In the genomic region with DNA sequence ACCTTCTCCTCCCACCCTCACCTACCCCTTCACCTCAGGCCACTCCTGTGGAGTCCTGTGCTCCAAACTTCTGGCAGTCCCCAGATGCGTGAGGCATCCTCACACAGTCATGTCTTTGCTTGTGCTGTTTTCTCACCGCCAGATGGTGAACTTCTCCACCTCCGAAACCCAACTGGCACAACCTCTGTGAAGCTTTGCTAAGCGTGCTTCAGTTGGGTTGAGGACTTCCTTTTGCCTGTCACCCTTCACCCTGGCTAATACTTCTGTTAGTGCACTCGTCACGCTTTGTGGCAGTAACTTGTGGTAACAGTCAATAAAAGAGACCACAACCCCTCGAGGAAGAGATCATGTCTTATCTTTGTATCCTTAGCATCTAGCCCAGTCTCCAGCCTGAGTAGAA, we compare ENCODE assay signal across 8 cellular contexts. TPM values are rescaled to one million over a fixed set of nuclear protein-coding genes. Genes with fewer than 3 reads are reported as not detected.
A peak's percentile ranks its signal among the peaks of the same experiment; 100 is the strongest.
DNase-seq lines count a peak whose midpoint lies in the region; ATAC-seq and TF ChIP-seq lines count a peak whose summit lies in the region.

No MANE protein-coding gene starts in this region.

- no peaks in the 10 kb centered on the region for H3K27me3 ChIP-seq in naive thymus-derived CD4-positive, alpha-beta T cell (ENCODE audit: control insufficient read depth in 2 of 2, insufficient read depth in 2 of 2, low read length in 2 of 2)

- TF ChIP-seq CTCF in HFFc6 (IDR thresholded peaks at IDR 0.05): no peak

- peaks cover 15 to 39% (median 35%) of the 10 kb centered on the region in 7 donors for H3K4me1 Mint-ChIP-seq in naive thymus-derived CD4-positive, alpha-beta T cell
- H3K4me1 Mint-ChIP-seq in HFFc6 (ENCODE audit: low read depth): no peaks in the 10 kb centered on the region

- peak; percentile 28 for DNase-seq in activated CD4-positive, alpha-beta T cell treated with anti-CD3 and anti-CD28 coated beads for 1 hour
- peak in 7 of 9 donors; percentile 26 to 74 (median 58) for DNase-seq in naive thymus-derived CD4-positive, alpha-beta T cell
- no peak for DNase-seq in posterior cingulate gyrus
- no peak for DNase-seq in pons (ENCODE audit: low spot score)
- no peak for DNase-seq in HFFc6

- no peak overlapping the region for H3K27ac ChIP-seq in naive thymus-derived CD4-positive, alpha-beta T cell (ENCODE audit: low read depth, low read length)

- POLR2A ChIA-PET in naive thymus-derived CD4-positive, alpha-beta T cell (lab: Charles Lee): interaction anchor here (0.6 to 1.2 kb wide), 2 partner anchors 271 to 1315 kb away, joined by 3 read pairs; a partner anchor contains a TSS

- H3K9me3 ChIP-seq in naive thymus-derived CD4-positive, alpha-beta T cell (ENCODE audit: control insufficient read depth in 2 of 3, low read length in 3 of 3): no peaks in the 10 kb centered on the region

- no peak overlapping the region for H3K4me3 ChIP-seq in naive thymus-derived CD4-positive, alpha-beta T cell (ENCODE audit: low read length)

- intact Hi-C loops in naive thymus-derived CD4-positive, alpha-beta T cell (cut with micrococcal nuclease): loop anchor here (1.0 to 5.0 kb wide), 3 partner anchors 53 to 326 kb away; no protein-coding TSS in a partner anchor
- intact Hi-C loops in posterior cingulate gyrus (cut with DNase I): no loop called here

- peaks cover 0 to 21% (median 5%) of the 10 kb centered on the region in 5 donors for H3K36me3 Mint-ChIP-seq in naive thymus-derived CD4-positive, alpha-beta T cell
- H3K36me3 Mint-ChIP-seq in HFFc6 (ENCODE audit: low read depth): peaks cover 7% of the 10 kb centered on the region

- H3K9me3 Mint-ChIP-seq in naive thymus-derived CD4-positive, alpha-beta T cell: peaks cover 0 to 2% (median 0%) of the 10 kb centered on the region in 11 donors
- no peaks in the 10 kb centered on the region for H3K9me3 Mint-ChIP-seq in HFFc6

- H3K27ac Mint-ChIP-seq in naive thymus-derived CD4-positive, alpha-beta T cell: peak overlapping the region; percentile 14 to 93 (median 76)
- no peak overlapping the region for H3K27ac Mint-ChIP-seq in HFFc6

- no peaks in the 10 kb centered on the region for H3K27me3 Mint-ChIP-seq in naive thymus-derived CD4-positive, alpha-beta T cell
- H3K27me3 Mint-ChIP-seq in HFFc6 (ENCODE audit: insufficient read depth): no peaks in the 10 kb centered on the region; the same call in 1 of the 2 replicates

- no peaks in the 10 kb centered on the region for H3K36me3 ChIP-seq in naive thymus-derived CD4-positive, alpha-beta T cell (ENCODE audit: control insufficient read depth in 2 of 3, insufficient read depth in 3 of 3, low read length in 3 of 3)

- peak overlapping the region; percentile 24 to 65 (median 50) for H3K4me3 Mint-ChIP-seq in naive thymus-derived CD4-positive, alpha-beta T cell
- no peak overlapping the region for H3K4me3 Mint-ChIP-seq in HFFc6

- CTCF ChIA-PET in naive thymus-derived CD4-positive, alpha-beta T cell (lab: Charles Lee): no interaction called here

- H3K4me1 ChIP-seq in naive thymus-derived CD4-positive, alpha-beta T cell (ENCODE audit: control insufficient read depth in 2 of 2, insufficient read depth in 2 of 2, low read length in 2 of 2): peaks cover 5 to 20% of the 10 kb centered on the region in 2 donors

- ATAC-seq in GM19324 (IDR thresholded peaks at IDR 0.05; ENCODE audit: low FRiP score, unreplicated experiment) (peak; percentile 62), HG03439 (IDR thresholded peaks at IDR 0.05; ENCODE audit: unreplicated experiment) (peak; percentile 53), GM18519 (IDR thresholded peaks at IDR 0.05; ENCODE audit: low FRiP score, unreplicated experiment) (no peak)
- peak; percentile 83 for ATAC-seq in naive thymus-derived CD4-positive, alpha-beta T cell

RNA-seq across cellular contexts. Expression of a gene that starts 42.0 kb away (rescaled TPM):
- total RNA-seq in naive thymus-derived CD4-positive, alpha-beta T cell: 1 to 10 TPM in 2 of 5 experiments, under 1 TPM in 3; 0.34 to 2.4 (median 0.62) TPM
- not detected for polyA plus RNA-seq in naive thymus-derived CD4-positive, alpha-beta T cell
- total RNA-seq in HFFc6 (2021; fragmentation: NEBNext Ultra II Directional; extraction: Animal tissue kit (Norgen Biotek cat#: 25700)): under 1 TPM in 5 of 6 experiments, not detected in 1; 0.05 to 0.13 (median 0.09) TPM

RNA-seq across cellular contexts. Expression of a gene that starts 56.5 kb away (rescaled TPM):
- not detected for total RNA-seq in naive thymus-derived CD4-positive, alpha-beta T cell
- polyA plus RNA-seq in naive thymus-derived CD4-positive, alpha-beta T cell: not detected
- not detected for total RNA-seq in HFFc6 (2021; fragmentation: NEBNext Ultra II Directional; extraction: Animal tissue kit (Norgen Biotek cat#: 25700))

Comparison
In these comparisons a context has a peak if more than half of its experiments do, and no peak if none do; other contexts are left out.
1. DNase-seq: peak in activated CD4-positive, alpha-beta T cell treated with anti-CD3 and anti-CD28 coated beads for 1 hour (single experiment) and naive thymus-derived CD4-positive, alpha-beta T cell (7 of 9); none in posterior cingulate gyrus (0 of 10), pons (single experiment) and HFFc6 (single experiment).